ENCODE assay signal across 9 cellular contexts in the genomic region with DNA sequence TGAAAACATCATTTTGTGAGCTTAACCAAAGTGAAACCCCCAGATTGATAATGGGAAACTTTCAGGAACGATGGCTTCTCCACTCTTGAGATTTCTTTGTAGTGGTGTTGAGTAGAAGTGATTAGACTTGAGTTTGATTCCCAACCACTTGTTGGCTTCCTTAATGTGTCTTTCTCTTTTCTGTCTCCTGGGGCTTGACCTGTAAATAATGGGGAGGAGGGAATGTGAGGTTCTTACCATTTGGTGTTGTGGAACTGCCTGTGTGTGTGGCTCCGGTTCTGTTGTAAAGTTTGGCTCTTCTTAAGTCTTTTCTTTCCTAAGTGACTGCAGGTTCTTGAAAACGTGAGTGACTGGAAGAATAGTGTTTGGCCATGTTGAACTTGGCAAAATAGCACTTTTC. TPM values are rescaled to one million over a fixed set of nuclear protein-coding genes. Genes with fewer than 3 reads are reported as not detected.
DNase-seq lines count a peak whose midpoint lies in the region; ATAC-seq, FAIRE-seq and TF ChIP-seq lines count a peak whose summit lies in the region.
"Had no signal": no experiment of that assay in that cellular context is flagged by ENCODE, and none has a peak within 500 bp of the region (broad histone marks: within the 10 kb centered on the region; RNA-seq: fewer than 3 reads in every experiment).

No MANE protein-coding gene starts in this region.

- ATAC-seq in T-helper 17 cell = no peak

- no peak for TF ChIP-seq CTCF in fibroblast of mammary gland (conservative IDR thresholded peaks at IDR 0.05; ENCODE audit: control insufficient read depth, insufficient read depth, low read depth, low read length)

- peaks cover 54% of the 10 kb centered on the region for H3K4me1 Mint-ChIP-seq in T-helper 17 cell

- peaks cover 48% of the 10 kb centered on the region for H3K36me3 ChIP-seq in skeletal muscle satellite cell (ENCODE audit: insufficient read depth, low read length)

- H3K9me3 ChIP-seq in T-helper 17 cell (ENCODE audit: control insufficient read depth, low read length, poor library complexity, severe bottlenecking) = no peaks in the 10 kb centered on the region
- H3K9me3 ChIP-seq in skeletal muscle satellite cell (replicated peaks; ENCODE audit: low read length) = no peaks in the 10 kb centered on the region

- H3K4me3 ChIP-seq in fibroblast of mammary gland (ENCODE audit: control insufficient read depth, low read depth, low read length) = peak overlapping the region; percentile 66
- H3K4me3 ChIP-seq in skeletal muscle satellite cell (ENCODE audit: low read length) = peak overlapping the region; percentile 76

- FAIRE-seq in GM19239 (lab: Jason Lieb, UNC) = peak; percentile 49

- H3K4me3 Mint-ChIP-seq in T-helper 17 cell = peak overlapping the region; percentile 92

- H3K27me3 Mint-ChIP-seq in T-helper 17 cell = no peaks in the 10 kb centered on the region

- no peaks in the 10 kb centered on the region for H3K27me3 ChIP-seq in skeletal muscle satellite cell (ENCODE audit: control insufficient read depth, insufficient read depth, low read length)

- peak overlapping the region; percentile 90 for H3K4me2 ChIP-seq in skeletal muscle satellite cell (ENCODE audit: low read length)

- peak overlapping the region; percentile 87 for H3K27ac Mint-ChIP-seq in T-helper 17 cell

- no peak for DNase-seq in GM19239 (ENCODE audit: insufficient read length, low spot score)
- no peak for DNase-seq in T-helper 17 cell
- no peak for DNase-seq in fibroblast of mammary gland (ENCODE audit: low read depth)
- DNase-seq in putamen (ENCODE audit: low spot score) = no peak
- no peak for DNase-seq in NCI-H226
- DNase-seq in cerebellar cortex (ENCODE audit: low spot score) = no peak
- DNase-seq in NCI-H2081 treated with DMSO at 0.1 percent for 48 hours (lab: John Stamatoyannopoulos, UW) = no peak
- DNase-seq: NCI-H1105 treated with DMSO at 0.1 percent for 48 hours had no signal

- peaks cover 6% of the 10 kb centered on the region for H3K36me3 Mint-ChIP-seq in T-helper 17 cell (ENCODE audit: low read depth)

- peak overlapping the region; percentile 87 for H3K9ac ChIP-seq in skeletal muscle satellite cell (ENCODE audit: low read depth, low read length)

- peaks cover 39% of the 10 kb centered on the region for H3K4me1 ChIP-seq in skeletal muscle satellite cell (ENCODE audit: control insufficient read depth, insufficient read depth, low read length)

RNA-seq across cellular contexts. Expression of gene CDV3, which starts 2.7 kb away (rescaled TPM):
- total RNA-seq in T-helper 17 cell = 100 to 1,000 TPM; 196 to 239 TPM
- total RNA-seq in skeletal muscle satellite cell (2012; rRNA removed) = 121 and 149 TPM in 2 replicates
